ENCODE assay signal across 8 cellular contexts in genomic region chr20:50510706-50511401, GRCh38. TPM values are rescaled to one million over a fixed set of nuclear protein-coding genes. Genes with fewer than 3 reads are reported as not detected.
DNase-seq lines count a peak whose midpoint lies in the region; ATAC-seq and TF ChIP-seq lines count a peak whose summit lies in the region.

No MANE protein-coding gene starts in this region.

- POLR2A ChIA-PET in AG04449 (lab: Yijun Ruan, JAX), result interaction anchor here (0.9 to 1.4 kb wide), 4 partner anchors 10 to 63 kb away, joined by 3 to 5 read pairs (median 4); no protein-coding TSS in a partner anchor

- peak overlapping the region; percentile 98 for H3K4me3 ChIP-seq in AG04449 (ENCODE audit: low read depth, low read length)
- peak overlapping the region; percentile 92 for H3K4me3 ChIP-seq in GM23338
- H3K4me3 ChIP-seq in epithelial cell of proximal tubule (ENCODE audit: low read depth, low read length), result peak overlapping the region; percentile 97

- TF ChIP-seq CTCF in AG04449 (IDR thresholded peaks at IDR 0.05; ENCODE audit: insufficient read depth, low read length, missing control alignments) (no peak), GM23338 (conservative IDR thresholded peaks at IDR 0.05; ENCODE audit: low read depth in 2 of 2) (no peak), epithelial cell of proximal tubule (conservative IDR thresholded peaks at IDR 0.05; ENCODE audit: low read depth, low read length) (no peak), neural crest cell (conservative IDR thresholded peaks at IDR 0.05) (no peak)

- CTCF ChIA-PET in AG04449 (lab: Yijun Ruan, JAX), result interaction anchor here (1.0 to 2.1 kb wide), 8 partner anchors 12 to 65 kb away, joined by 3 to 11 read pairs (median 4); no protein-coding TSS in a partner anchor

- H2AFZ ChIP-seq in GM23338, result no peak overlapping the region

- no peaks in the 10 kb centered on the region for H3K36me3 ChIP-seq in GM23338 (ENCODE audit: insufficient read depth)

- no peaks in the 10 kb centered on the region for H3F3A ChIP-seq in GM23338 (replicated peaks; ENCODE audit: low read depth)

- H4K20me1 ChIP-seq in GM23338 (replicated peaks; ENCODE audit: insufficient read depth), result peaks cover 30% of the 10 kb centered on the region

- ATAC-seq in GM23338 (peak; percentile 7), GM19452 (IDR thresholded peaks at IDR 0.05; ENCODE audit: unreplicated experiment) (no peak)

- H3K9me2 ChIP-seq in GM23338 (ENCODE audit: insufficient read depth), result no peaks in the 10 kb centered on the region

- peaks cover 54% of the 10 kb centered on the region for H3K79me2 ChIP-seq in GM23338 (replicated peaks; ENCODE audit: insufficient read depth)

- H3K9me3 Mint-ChIP-seq in GM23338, result no peaks in the 10 kb centered on the region
- no peaks in the 10 kb centered on the region for H3K9me3 Mint-ChIP-seq in neural crest cell

- H3K4me3 Mint-ChIP-seq in GM23338 (peak overlapping the region; percentile 88), neural crest cell (peak overlapping the region; percentile 98)

- H3K27me3 Mint-ChIP-seq in GM23338 (ENCODE audit: insufficient read depth, low read depth, poor library complexity), result peaks cover 5% of the 10 kb centered on the region
- H3K27me3 Mint-ChIP-seq in neural crest cell (ENCODE audit: low read depth), result no peaks in the 10 kb centered on the region

- DNase-seq in AG04449 (ENCODE audit: low read depth, low spot score) (no peak), GM23338 (ENCODE audit: low spot score) (peak; percentile 16), T-helper 22 cell (ENCODE audit: low read depth) (peak; percentile 2), epithelial cell of proximal tubule (ENCODE audit: low read depth) (no peak), neural crest cell (ENCODE audit: low read depth, low spot score) (no peak), globus pallidus (ENCODE audit: low spot score) (no peak), NCI-H2227 (lab: John Stamatoyannopoulos, UW; ENCODE audit: unreplicated experiment) (no peak)

- H3K27ac ChIP-seq in GM23338 (ENCODE audit: low read depth), result peak overlapping the region; percentile 67; the same call in 1 of the 2 replicates

- no peaks in the 10 kb centered on the region for H3K27me3 ChIP-seq in GM23338 (ENCODE audit: insufficient read depth)

- H3K4me1 ChIP-seq in GM23338 (ENCODE audit: insufficient read depth), result peaks cover 18% of the 10 kb centered on the region

- peaks cover 24% of the 10 kb centered on the region for H3K4me1 Mint-ChIP-seq in GM23338
- peaks cover 55% of the 10 kb centered on the region for H3K4me1 Mint-ChIP-seq in neural crest cell

- H3K36me3 Mint-ChIP-seq in GM23338 (ENCODE audit: low read depth) (no peaks in the 10 kb centered on the region), neural crest cell (ENCODE audit: low read depth) (no peaks in the 10 kb centered on the region)

- H3K4me2 ChIP-seq in GM23338, result peak overlapping the region; percentile 99

- H3K27ac Mint-ChIP-seq in GM23338 (peak overlapping the region; percentile 94; the same call in 1 of the 2 replicates), neural crest cell (ENCODE audit: unreplicated experiment) (peak overlapping the region; percentile 98)

TF ChIP-seq in GM23338, 12 proteins besides CTCF, POLR2A, EP300 and RAD21 (continues in another document):
- TF ChIP-seq EZH2phosphoT487 (IDR thresholded peaks at IDR 0.05; ENCODE audit: unreplicated experiment) (no peak), ZNF114 (CRISPR knock-in tag; IDR thresholded peaks at IDR 0.05) (no peak), NANOG (IDR thresholded peaks at IDR 0.05; ENCODE audit: borderline replicate concordance) (no peak), ETS1 (IDR thresholded peaks at IDR 0.05) (no peak), EZH2 (IDR thresholded peaks at IDR 0.05; ENCODE audit: low read depth, unreplicated experiment) (no peak), CREB1 (CRISPR knock-in tag; IDR thresholded peaks at IDR 0.05; ENCODE audit: low read depth) (no peak), STAT1 (IDR thresholded peaks at IDR 0.05; ENCODE audit: unreplicated experiment) (no peak), REST (IDR thresholded peaks at IDR 0.05; ENCODE audit: unreplicated experiment) (no peak), ZNF331 (CRISPR knock-in tag; IDR thresholded peaks at IDR 0.05; ENCODE audit: low read depth) (no peak)

RNA-seq across cellular contexts. Expression of gene PTPN1, which starts 0.7 kb away (rescaled TPM):
- total RNA-seq in GM23338 (2014; rRNA removed; shearing (Covaris generic)), result 26.2 and 26.4 TPM in 2 replicates
- 16.9 and 18.9 TPM in 2 replicates for polyA plus RNA-seq in GM23338 (2016; fragmentation: Nextera tagmentation; extraction: Ambion mirVana)
- total RNA-seq in epithelial cell of proximal tubule (41.7 and 47.5 TPM in 2 replicates), neural crest cell (43.3 and 43.8 TPM in 2 replicates)

Comparison
In these comparisons a context has a peak if more than half of its experiments do, and no peak if none do; other contexts are left out.
1. DNase-seq: peak in GM23338 (single experiment) and T-helper 22 cell (single experiment); none in AG04449 (single experiment), epithelial cell of proximal tubule (single experiment), neural crest cell (single experiment), globus pallidus (single experiment) and NCI-H2227 (single experiment).
2. Peak in every context shown above with its lines, with median percentiles within 50 percentile points of each other: H3K4me3 ChIP-seq.